ENCODE assay signal across 13 cellular contexts in genomic region chr5:140214831-140215230, GRCh38. TPM values are rescaled to one million over a fixed set of nuclear protein-coding genes. Genes with fewer than 3 reads are reported as not detected.
DNase-seq lines count a peak whose midpoint lies in the region; ATAC-seq and TF ChIP-seq lines count a peak whose summit lies in the region.
"Had no signal": no experiment of that assay in that cellular context is flagged by ENCODE, and none has a peak within 500 bp of the region (broad histone marks: within the 10 kb centered on the region; RNA-seq: fewer than 3 reads in every experiment).

No MANE protein-coding gene starts in this region.

- H3K14ac ChIP-seq in IMR-90 (replicated peaks; ENCODE audit: low read depth, low read length), result no peak overlapping the region

- peaks cover 3% of the 10 kb centered on the region; the same call in 1 of the 2 replicates for H3K27me3 ChIP-seq in IMR-90 (ENCODE audit: control insufficient read depth, insufficient read depth, low read length)
- H3K27me3 ChIP-seq in neutrophil, result no peaks in the 10 kb centered on the region
- H3K27me3 ChIP-seq: cardiac muscle cell, suprapubic skin had no signal

- no peaks in the 10 kb centered on the region for H3K36me3 ChIP-seq in IMR-90 (ENCODE audit: control insufficient read depth, insufficient read depth, low read length)
- peaks cover 12% of the 10 kb centered on the region for H3K36me3 ChIP-seq in neutrophil
- H3K36me3 ChIP-seq: cardiac muscle cell, suprapubic skin had no signal

- intact Hi-C loops in IMR-90 (cut with micrococcal nuclease), result loop anchor here (2.0 kb wide), 1 partner anchor 14 kb away; no protein-coding TSS in a partner anchor

- BruUV-seq in IMR-90 (replicated peaks; lab: Mats Ljungman, UMichigan), result no TSS peak

- no peak overlapping the region for H3K4me3 Mint-ChIP-seq in activated T-helper 17 cell treated with anti-CD3 and anti-CD28 coated beads, Interleukin-2, amount 50 U/mL, for 72 hours
- H3K4me3 Mint-ChIP-seq in activated CD4-positive, alpha-beta memory T cell treated with anti-CD3 and anti-CD28 coated beads, Interleukin-2, amount 10 ng/mL, durations not matched to agents 7 days and 5 days, result no peak overlapping the region

- H3K9me3 Mint-ChIP-seq in activated T-helper 17 cell treated with anti-CD3 and anti-CD28 coated beads, Interleukin-2, amount 50 U/mL, for 72 hours, result no peaks in the 10 kb centered on the region
- no peaks in the 10 kb centered on the region for H3K9me3 Mint-ChIP-seq in activated CD4-positive, alpha-beta memory T cell treated with anti-CD3 and anti-CD28 coated beads, Interleukin-2, amount 10 ng/mL, durations not matched to agents 7 days and 5 days

- H3K36me3 Mint-ChIP-seq in activated T-helper 17 cell treated with anti-CD3 and anti-CD28 coated beads, Interleukin-2, amount 50 U/mL, for 72 hours (ENCODE audit: low read depth), result no peaks in the 10 kb centered on the region
- peaks cover 3% of the 10 kb centered on the region for H3K36me3 Mint-ChIP-seq in activated CD4-positive, alpha-beta memory T cell treated with anti-CD3 and anti-CD28 coated beads, Interleukin-2, amount 10 ng/mL, durations not matched to agents 7 days and 5 days (ENCODE audit: low read depth)

- no peak overlapping the region for H4K5ac ChIP-seq in IMR-90 (ENCODE audit: low read depth, low read length)

- H3K9me3 ChIP-seq in IMR-90 (ENCODE audit: control insufficient read depth, insufficient read depth, low read length), result no peaks in the 10 kb centered on the region
- H3K9me3 ChIP-seq in neutrophil, result no peaks in the 10 kb centered on the region
- H3K9me3 ChIP-seq: suprapubic skin had no signal

- WGBS in IMR-90 (ENCODE audit: extremely low coverage in 2 of 2, insufficient read length in 1 of 2), 2 experiments, result no CpG with 5 or more reads among the region's 4 CpGs

- POLR2A ChIA-PET in IMR-90 (lab: Charles Lee; ENCODE audit: unreplicated experiment), result interaction anchor here (0.5 kb wide), 1 partner anchor 477 kb away, joined by 3 read pairs; no protein-coding TSS in a partner anchor
- POLR2A ChIA-PET in activated CD4-positive, alpha-beta memory T cell treated with anti-CD3 and anti-CD28 coated beads, Interleukin-2, amount 10 ng/mL, durations not matched to agents 7 days and 5 days (lab: Charles Lee), result no interaction called here

- peak; percentile 64 for DNase-seq in GM03348 (ENCODE audit: low spot score)
- DNase-seq in IMR-90, result peak; percentile 83
- no peak for DNase-seq in DMS53 (lab: John Stamatoyannopoulos, UW)
- no peak for DNase-seq in activated CD4-positive, alpha-beta memory T cell treated with anti-CD3 and anti-CD28 coated beads, Interleukin-2, amount 10 ng/mL, durations not matched to agents 7 days and 5 days
- no peak for DNase-seq in caudate nucleus (lab: John Stamatoyannopoulos, UW)
- no peak for DNase-seq in activated T-cell treated with anti-CD3 and anti-CD28 coated beads for 4 hours
- DNase-seq: activated CD4-positive, alpha-beta T cell treated with anti-CD3 and anti-CD28 coated beads for 4 hours; NCI-H510A had no signal

- TF ChIP-seq CTCF in IMR-90 (conservative IDR thresholded peaks at IDR 0.05; ENCODE audit: low read depth, low read length) (no peak), neutrophil (IDR thresholded peaks at IDR 0.05) (no peak)

- TF ChIP-seq RAD21 in IMR-90 (IDR thresholded peaks at IDR 0.05; ENCODE audit: low read length), result no peak

- H3K4me1 Mint-ChIP-seq in activated T-helper 17 cell treated with anti-CD3 and anti-CD28 coated beads, Interleukin-2, amount 50 U/mL, for 72 hours, result peaks cover 10% of the 10 kb centered on the region
- H3K4me1 Mint-ChIP-seq in activated CD4-positive, alpha-beta memory T cell treated with anti-CD3 and anti-CD28 coated beads, Interleukin-2, amount 10 ng/mL, durations not matched to agents 7 days and 5 days, result peaks cover 20% of the 10 kb centered on the region

- H3K4me1 ChIP-seq in IMR-90 (ENCODE audit: control insufficient read depth, insufficient read depth, low read length) (no peaks in the 10 kb centered on the region), neutrophil (ENCODE audit: control insufficient read depth in 1 of 2, insufficient read depth in 1 of 2, low read depth in 1 of 2, low read length in 1 of 2) (peaks cover 65 to 76% of the 10 kb centered on the region in 2 experiments)

- no peak overlapping the region for H2BK20ac ChIP-seq in IMR-90 (ENCODE audit: low read depth, low read length)

- no peak overlapping the region for H3K27ac Mint-ChIP-seq in activated T-helper 17 cell treated with anti-CD3 and anti-CD28 coated beads, Interleukin-2, amount 50 U/mL, for 72 hours
- no peak overlapping the region for H3K27ac Mint-ChIP-seq in activated CD4-positive, alpha-beta memory T cell treated with anti-CD3 and anti-CD28 coated beads, Interleukin-2, amount 10 ng/mL, durations not matched to agents 7 days and 5 days

- no peak overlapping the region for H2AK5ac ChIP-seq in IMR-90 (ENCODE audit: low read depth, low read length)

- no peak overlapping the region for H2AFZ ChIP-seq in IMR-90 (replicated peaks; ENCODE audit: low read length, poor library complexity)

- no peak overlapping the region for H3K23ac ChIP-seq in IMR-90 (ENCODE audit: low read depth, low read length)

- no peak for TF ChIP-seq POLR2A in IMR-90 (IDR thresholded peaks at IDR 0.05; ENCODE audit: low read depth, low read length)

- no peak overlapping the region for H2AK9ac ChIP-seq in IMR-90 (replicated peaks; ENCODE audit: low read depth, low read length, poor library complexity)

- H2BK15ac ChIP-seq in IMR-90 (ENCODE audit: low read depth, low read length), result no peak overlapping the region

- H3K9ac ChIP-seq in IMR-90 (ENCODE audit: low read depth, low read length), result no peak overlapping the region

- H3K9me1 ChIP-seq in IMR-90 (ENCODE audit: insufficient read depth, low read length), result peaks cover 4% of the 10 kb centered on the region; the same call in 1 of the 2 replicates

- no peaks in the 10 kb centered on the region for H3K79me1 ChIP-seq in IMR-90 (ENCODE audit: low read depth in 1 of 2, low read length in 2 of 2)

- H3K27ac ChIP-seq in IMR-90 (ENCODE audit: insufficient read depth, low read length), result no peak overlapping the region
- peak overlapping the region; percentile 74 for H3K27ac ChIP-seq in neutrophil
- no peak overlapping the region for H3K27ac ChIP-seq in caudate nucleus (ENCODE audit: low read depth, low read length)
- H3K27ac ChIP-seq: cardiac muscle cell, suprapubic skin had no signal

- ATAC-seq in IMR-90 (ENCODE audit: low read depth), result peak; percentile 87
- ATAC-seq in activated T-helper 17 cell treated with anti-CD3 and anti-CD28 coated beads, Interleukin-2, amount 50 U/mL, for 72 hours (replicated peaks), result peak; percentile 51

- H2BK120ac ChIP-seq in IMR-90 (ENCODE audit: low read depth, low read length), result no peak overlapping the region

- no peak overlapping the region for H3K18ac ChIP-seq in IMR-90 (ENCODE audit: low read depth, low read length)

- H4K8ac ChIP-seq in IMR-90 (ENCODE audit: low read depth in 2 of 2, low read length in 2 of 2), result no peak overlapping the region

- H3K4ac ChIP-seq in IMR-90 (ENCODE audit: low read depth, low read length), result no peak overlapping the region

- CTCF ChIA-PET in IMR-90 (lab: Yijun Ruan, JAX), result interaction anchor here (0.9 to 1.3 kb wide), 3 partner anchors 29 to 144 kb away, joined by 3 to 4 read pairs (median 4); partner anchors contain the start of gene HBEGF
- CTCF ChIA-PET in activated CD4-positive, alpha-beta memory T cell treated with anti-CD3 and anti-CD28 coated beads, Interleukin-2, amount 10 ng/mL, durations not matched to agents 7 days and 5 days (lab: Charles Lee), result no interaction called here

- in situ Hi-C loops in IMR-90 (cut with MboI; ENCODE audit: low sequenced_read_pairs), result no loop called here

- H3K4me2 ChIP-seq in IMR-90 (ENCODE audit: low read depth, low read length), result no peak overlapping the region
- H3K4me2 ChIP-seq: smooth muscle cell had no signal

- H2BK5ac ChIP-seq in IMR-90 (ENCODE audit: low read depth, low read length, poor library complexity, severe bottlenecking), result no peak overlapping the region

- dilution Hi-C loops in IMR-90 (cut with HindIII; ENCODE audit: low sequenced_read_pairs, unreplicated experiment), result no loop called here

- peaks cover 4% of the 10 kb centered on the region; the same call in 1 of the 2 replicates for H4K20me1 ChIP-seq in IMR-90 (ENCODE audit: insufficient read depth, low read length)

- H3K4me3 ChIP-seq in IMR-90 (ENCODE audit: insufficient read depth, low read depth, low read length) (no peak overlapping the region), neutrophil (ENCODE audit: low read depth in 1 of 2, low read length in 1 of 2) (peak overlapping the region; percentile 16 to 35)
- H3K4me3 ChIP-seq: cardiac muscle cell, smooth muscle cell, suprapubic skin had no signal

- no peak overlapping the region for H3K56ac ChIP-seq in IMR-90 (ENCODE audit: extremely low read depth, insufficient read depth, low read length)

- H4K91ac ChIP-seq in IMR-90 (ENCODE audit: insufficient read depth, low read depth, low read length), result no peak overlapping the region

- no peaks in the 10 kb centered on the region for H3K27me3 Mint-ChIP-seq in activated T-helper 17 cell treated with anti-CD3 and anti-CD28 coated beads, Interleukin-2, amount 50 U/mL, for 72 hours
- H3K27me3 Mint-ChIP-seq in activated CD4-positive, alpha-beta memory T cell treated with anti-CD3 and anti-CD28 coated beads, Interleukin-2, amount 10 ng/mL, durations not matched to agents 7 days and 5 days, result no peaks in the 10 kb centered on the region

TF ChIP-seq in IMR-90, 13 proteins besides CTCF, POLR2A, EP300 and RAD21:
- TF ChIP-seq CEBPB (IDR thresholded peaks at IDR 0.05; ENCODE audit: low read depth, low read length), result 0 out of 2 replicates have a peak, but pooled peaks have one; percentile 32
- no peak for TF ChIP-seq FOS (IDR thresholded peaks at IDR 0.05; ENCODE audit: low read depth, low read length)

RNA-seq across cellular contexts. Expression of gene CYSTM1, which starts 39.8 kb away (rescaled TPM):
- 6.7 and 7.3 TPM in 2 replicates for total RNA-seq in IMR-90 (2012; rRNA removed)
- polyA plus RNA-seq in IMR-90 (2012; rRNA removed), result 15.0 and 16.3 TPM in 2 replicates
- polyA plus RNA-seq in IMR-90 (2012; cell fraction: cytosol; rRNA removed), result 19.3 and 25.4 TPM in 2 replicates
- polyA plus RNA-seq in IMR-90 (2012; cell fraction: nucleus; rRNA removed; ENCODE audit: low replicate concordance), result 3.4 and 8.3 TPM in 2 replicates
- 10 to 100 TPM; 11.3 to 11.9 TPM for total RNA-seq in activated T-helper 17 cell treated with anti-CD3 and anti-CD28 coated beads, Interleukin-2, amount 50 U/mL, for 72 hours
- 10 to 100 TPM; 20.1 to 22.3 TPM for total RNA-seq in activated CD4-positive, alpha-beta memory T cell treated with anti-CD3 and anti-CD28 coated beads, Interleukin-2, amount 10 ng/mL, durations not matched to agents 7 days and 5 days

Comparison
In these comparisons a context has a peak if more than half of its experiments do, and no peak if none do; other contexts are left out.
1. DNase-seq: peak in GM03348 (single experiment) and IMR-90 (single experiment); none in DMS53 (single experiment), activated CD4-positive, alpha-beta memory T cell treated with anti-CD3 and anti-CD28 coated beads, Interleukin-2, amount 10 ng/mL, durations not matched to agents 7 days and 5 days (single experiment), caudate nucleus (0 of 61) and activated T-cell treated with anti-CD3 and anti-CD28 coated beads for 4 hours (single experiment).